Comparison of ENCODE assay signal across 8 cellular contexts in the genomic region with DNA sequence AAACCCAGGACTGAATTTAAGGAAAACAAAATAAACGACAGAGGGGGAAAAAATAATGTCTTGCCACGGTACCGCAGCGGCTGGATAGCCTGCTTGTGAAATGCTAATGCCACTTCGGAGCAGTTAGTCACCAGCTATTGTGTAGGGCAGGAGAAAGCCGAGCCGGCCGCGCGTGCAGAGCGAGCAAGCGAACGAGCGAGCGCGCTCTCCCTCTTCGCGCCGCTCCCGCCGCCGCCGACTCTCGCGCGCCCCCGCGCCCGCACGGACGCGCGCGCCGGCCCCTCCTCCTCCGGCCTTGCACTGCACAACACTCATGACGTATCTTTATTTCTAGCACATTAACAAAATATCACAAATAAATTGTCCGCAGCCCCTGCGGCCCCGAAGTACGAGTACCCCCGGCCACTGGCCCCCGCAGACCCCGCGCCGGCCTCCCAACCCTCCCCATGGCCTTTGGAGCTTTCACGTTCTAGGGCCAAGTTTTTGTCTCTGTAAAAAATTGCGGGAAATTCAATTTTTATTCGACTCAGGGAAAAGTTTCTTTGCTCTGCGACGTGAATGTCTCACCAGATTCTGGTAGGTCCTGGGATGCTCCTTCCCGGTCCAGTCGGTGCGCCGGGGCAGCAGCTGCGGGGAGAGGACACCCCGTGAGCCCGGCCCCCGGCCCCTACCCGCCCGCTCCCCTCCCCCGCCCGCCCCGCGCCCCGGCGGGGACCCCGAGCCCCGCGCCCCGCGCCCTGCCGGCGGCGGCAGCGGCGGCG. TPM values are rescaled to one million over a fixed set of nuclear protein-coding genes. Genes with fewer than 3 reads are reported as not detected.
DNase-seq lines count a peak whose midpoint lies in the region; ATAC-seq lines count a peak whose summit lies in the region.

No MANE protein-coding gene starts in this region.

- H3K9me3 ChIP-seq in effector memory CD4-positive, alpha-beta T cell (ENCODE audit: control insufficient read depth, low read length), result no peaks in the 10 kb centered on the region
- no peaks in the 10 kb centered on the region for H3K9me3 ChIP-seq in mesenchymal stem cell (ENCODE audit: control insufficient read depth, low read length)

- under 1% methylated on average over 46 of the region's 78 CpGs for WGBS in mesenchymal stem cell

- peak overlapping the region; percentile 89 for H3K27ac ChIP-seq in effector memory CD4-positive, alpha-beta T cell (ENCODE audit: insufficient read depth, low read length, poor library complexity, severe bottlenecking)
- peak overlapping the region; percentile 75 for H3K27ac ChIP-seq in mesenchymal stem cell (ENCODE audit: low read length, poor library complexity, severe bottlenecking)

- H4K91ac ChIP-seq in mesenchymal stem cell (ENCODE audit: low read length), result no peak overlapping the region

- peak; percentile 49 for ATAC-seq in GM21360 (IDR thresholded peaks at IDR 0.05; ENCODE audit: unreplicated experiment)

- peak overlapping the region in 1 of 2 experiments; percentile 36 for H3K14ac ChIP-seq in mesenchymal stem cell (ENCODE audit: low read length in 2 of 2)

- DNase-seq in COLO829 (ENCODE audit: low spot score) (peak; percentile 65), HT-29 (ENCODE audit: low spot score) (peak; percentile 85), NK-92 (lab: John Stamatoyannopoulos, UW; ENCODE audit: unreplicated experiment) (peak; percentile 2), mesenchymal stem cell (peak; percentile 95)
- DNase-seq in activated CD8-positive, alpha-beta memory T cell treated with anti-CD3 and anti-CD28 coated beads for 4 hours (ENCODE audit: low read depth in 2 of 2), result peak; percentile 73 to 75
- peak; percentile 70 to 84 (median 75) for DNase-seq in effector memory CD4-positive, alpha-beta T cell
- peak; percentile 79 for DNase-seq in stimulated activated CD8-positive, alpha-beta memory T cell treated with anti-CD3 and anti-CD28 coated beads, Interleukin-12 subunit alpha, Interleukin-12 subunit beta, amount 100 ng/mL, for 1 hour (ENCODE audit: low read depth)

- H3K4ac ChIP-seq in mesenchymal stem cell (ENCODE audit: low read depth in 1 of 2, low read length in 2 of 2), result no peak overlapping the region

- no peak overlapping the region for H3K23ac ChIP-seq in mesenchymal stem cell (ENCODE audit: low read length in 2 of 2)

- no peak overlapping the region for H2AFZ ChIP-seq in mesenchymal stem cell (ENCODE audit: low read depth, low read length)

- H3K18ac ChIP-seq in mesenchymal stem cell (ENCODE audit: low read depth in 1 of 2, low read length in 2 of 2), result peak overlapping the region in 1 of 2 experiments; percentile 62

- H3K4me2 ChIP-seq in mesenchymal stem cell (ENCODE audit: low read length, poor library complexity, severe bottlenecking), result peak overlapping the region; percentile 84

- no peaks in the 10 kb centered on the region for H3K79me1 ChIP-seq in mesenchymal stem cell (replicated peaks; ENCODE audit: low read length, poor library complexity, severe bottlenecking)

- no peak overlapping the region for H2BK15ac ChIP-seq in mesenchymal stem cell (ENCODE audit: low read depth, poor library complexity, severe bottlenecking)

- peaks cover 14% of the 10 kb centered on the region for H3K4me1 ChIP-seq in effector memory CD4-positive, alpha-beta T cell (ENCODE audit: control insufficient read depth, insufficient read depth, low read length, poor library complexity, severe bottlenecking)
- H3K4me1 ChIP-seq in mesenchymal stem cell (ENCODE audit: control insufficient read depth, insufficient read depth, low read depth, low read length), result peaks cover 2% of the 10 kb centered on the region

- no peaks in the 10 kb centered on the region for H3K36me3 ChIP-seq in effector memory CD4-positive, alpha-beta T cell (ENCODE audit: control insufficient read depth, insufficient read depth, low read length)
- H3K36me3 ChIP-seq in mesenchymal stem cell (ENCODE audit: control insufficient read depth in 1 of 2, insufficient read depth in 2 of 2, low read depth in 1 of 2, low read length in 2 of 2), result peaks cover 0 to 3% of the 10 kb centered on the region in 2 experiments

- H4K8ac ChIP-seq in mesenchymal stem cell (ENCODE audit: low read length), result no peak overlapping the region

- no peaks in the 10 kb centered on the region for H3K27me3 ChIP-seq in effector memory CD4-positive, alpha-beta T cell (replicated peaks; ENCODE audit: control insufficient read depth, insufficient read depth, low read length, poor library complexity, severe bottlenecking)
- no peaks in the 10 kb centered on the region for H3K27me3 ChIP-seq in mesenchymal stem cell (ENCODE audit: control insufficient read depth in 1 of 2, insufficient read depth in 1 of 2, low read length in 2 of 2)

- H2BK12ac ChIP-seq in mesenchymal stem cell (ENCODE audit: low read length in 2 of 2), result no peak overlapping the region

- no peak overlapping the region for H2AK5ac ChIP-seq in mesenchymal stem cell (ENCODE audit: low read length, severe bottlenecking)

- H3K9ac ChIP-seq in mesenchymal stem cell (ENCODE audit: low read length), result peak overlapping the region; percentile 94

- H3K4me3 ChIP-seq in effector memory CD4-positive, alpha-beta T cell (ENCODE audit: insufficient read depth, low read depth, low read length, poor library complexity, severe bottlenecking), result peak overlapping the region; percentile 92
- H3K4me3 ChIP-seq in mesenchymal stem cell (ENCODE audit: insufficient read depth in 1 of 2, low read depth in 1 of 2, low read length in 2 of 2), result peak overlapping the region; percentile 80 to 96

- H2BK5ac ChIP-seq in mesenchymal stem cell (ENCODE audit: low read depth, low read length, poor library complexity, severe bottlenecking), result no peak overlapping the region

- peak overlapping the region; percentile 61 for H2BK120ac ChIP-seq in mesenchymal stem cell (ENCODE audit: low read depth, low read length)

RNA-seq across cellular contexts. Expression of a gene that starts 1.0 kb away (rescaled TPM):
- 9.5 and 9.9 TPM in 2 replicates for total RNA-seq in HT-29 (2014; rRNA removed; shearing (Covaris generic))
- polyA plus RNA-seq in mesenchymal stem cell (2013, experiment 1 of 2), result 7.2 TPM
- polyA plus RNA-seq in mesenchymal stem cell (2013, experiment 2 of 2), result 6.6 TPM

Comparison
In these comparisons a context has a peak if more than half of its experiments do, and no peak if none do; other contexts are left out.
1. Peak in every context shown above with its lines: DNase-seq, ATAC-seq, H3K4me3 ChIP-seq and H3K27ac ChIP-seq.
2. DNase-seq: peak in every context shown above with its lines; median percentile 95 in mesenchymal stem cell; 85 in HT-29; 79 in stimulated activated CD8-positive, alpha-beta memory T cell treated with anti-CD3 and anti-CD28 coated beads, Interleukin-12 subunit alpha, Interleukin-12 subunit beta, amount 100 ng/mL, for 1 hour; 75 in effector memory CD4-positive, alpha-beta T cell; 74 in activated CD8-positive, alpha-beta memory T cell treated with anti-CD3 and anti-CD28 coated beads for 4 hours; 65 in COLO829; 2 in NK-92.